ENCODE assay signal across 36 cellular contexts in the genomic region with DNA sequence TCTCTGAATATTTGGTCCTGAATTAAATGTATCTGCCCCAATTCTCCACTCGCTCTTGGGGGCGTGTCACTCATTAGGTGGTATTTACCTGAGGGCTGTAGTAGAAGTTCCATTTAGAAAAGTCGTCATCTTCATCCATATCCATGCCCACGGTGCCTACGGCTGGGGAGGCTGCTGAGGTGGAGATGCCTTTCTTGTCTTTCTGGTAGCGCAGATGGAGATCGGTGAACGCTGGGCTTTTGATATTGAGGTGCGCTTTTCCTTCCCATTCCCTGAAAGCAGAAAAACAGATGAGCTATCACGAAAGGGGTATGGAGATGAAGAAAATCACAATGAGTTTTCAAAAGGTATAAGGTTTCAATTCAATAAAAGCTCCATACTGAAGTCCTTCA. TPM values are rescaled to one million over a fixed set of nuclear protein-coding genes. Genes with fewer than 3 reads are reported as not detected.
"Had no signal": no experiment of that assay in that cellular context is flagged by ENCODE, and none has a peak within 500 bp of the region (broad histone marks: within the 10 kb centered on the region; RNA-seq: fewer than 3 reads in every experiment).

No MANE protein-coding gene starts in this region.

- DNase-seq: activated effector memory CD4-positive, alpha-beta T cell treated with anti-CD3 and anti-CD28 coated beads, Interleukin-2, amount 50 U/mL, for 16 hours; activated effector memory CD4-positive, alpha-beta T cell treated with Interleukin-2 at 50 U/mL for 16 hours; activated gamma-delta T cell; activated gamma-delta T cell treated with Interleukin-2 at 50 U/mL for 16 hours; activated naive CD4-positive, alpha-beta T cell; activated naive CD4-positive, alpha-beta T cell treated with anti-CD3 and anti-CD28 coated beads for 36 hours; activated naive CD4-positive, alpha-beta T cell treated with anti-CD3 and anti-CD28 coated beads, Interleukin-2, amount 10 ng/mL, durations not matched to agents 7 days and 5 days; activated naive CD4-positive, alpha-beta T cell treated with anti-CD3 and anti-CD28 coated beads, Interleukin-2, amount 50 U/mL, for 16 hours; activated naive CD4-positive, alpha-beta T cell treated with Interleukin-2 at 50 U/mL for 16 hours; activated naive CD8-positive, alpha-beta T cell treated with anti-CD3 and anti-CD28 coated beads for 36 hours; activated naive CD8-positive, alpha-beta T cell treated with anti-CD3 and anti-CD28 coated beads, Interleukin-2, amount 10 ng/mL, durations not matched to agents 7 days and 5 days; activated naive CD8-positive, alpha-beta T cell treated with anti-CD3 and anti-CD28 coated beads, Interleukin-2, amount 50 U/mL, for 24 hours; activated T-cell treated with anti-CD3 and anti-CD28 coated beads, Interleukin-2, amount 50 U/mL, for 1 hour; activated T-cell treated with anti-CD3 and anti-CD28 coated beads, Interleukin-2, amount 50 U/mL, for 24 hours; activated T-cell treated with anti-CD3 and anti-CD28 coated beads, Interleukin-2, amount 50 U/mL, for 4 hours; activated T-cell treated with anti-CD3 and anti-CD28 coated beads, Interleukin-2, amount 50 U/mL, for 48 hours; activated T-cell treated with anti-CD3 and anti-CD28 coated beads, Interleukin-2, amount 50 U/mL, for 72 hours; adrenal gland; amniotic stem cell; amygdala; anterior cingulate cortex; aorta; body of pancreas; brain microvascular endothelial cell; caudate nucleus; central memory CD4-positive, alpha-beta T cell; cerebellar nuclear complex had no signal

- H3K36me3 ChIP-seq: adrenal gland, brain microvascular endothelial cell, breast epithelium, cardiac muscle cell had no signal

- H3K4me3 ChIP-seq: adrenal gland, ascending aorta, body of pancreas, breast epithelium, cardiac muscle cell had no signal

- H3K27ac ChIP-seq: adrenal gland, ascending aorta, body of pancreas, brain microvascular endothelial cell, breast epithelium, cardiac muscle cell had no signal

- H3K9me3 ChIP-seq: adrenal gland, body of pancreas, breast epithelium had no signal

- ATAC-seq: activated naive CD4-positive, alpha-beta T cell treated with anti-CD3 and anti-CD28 coated beads, Interleukin-2, amount 50 U/mL, for 72 hours; activated naive CD8-positive, alpha-beta T cell treated with anti-CD3 and anti-CD28 coated beads, Interleukin-2, amount 50 U/mL, for 24 hours; activated T-cell treated with anti-CD3 and anti-CD28 coated beads, Interleukin-2, amount 50 U/mL, for 4 hours; activated T-cell treated with anti-CD3 and anti-CD28 coated beads, Interleukin-2, amount 50 U/mL, for 72 hours; activated T-helper 17 cell treated with anti-CD3 and anti-CD28 coated beads, Interleukin-2, amount 50 U/mL, for 72 hours; body of pancreas had no signal

- H3K4me1 ChIP-seq: adrenal gland, ascending aorta, body of pancreas, breast epithelium had no signal

- H3K27me3 ChIP-seq: ascending aorta, brain microvascular endothelial cell, cardiac muscle cell had no signal

- FAIRE-seq: astrocyte, bronchial epithelial cell had no signal

RNA-seq across cellular contexts. Expression of a gene that starts 39.7 kb away (rescaled TPM):
- total RNA-seq: activated naive CD4-positive, alpha-beta T cell treated with anti-CD3 and anti-CD28 coated beads for 36 hours; activated naive CD4-positive, alpha-beta T cell treated with anti-CD3 and anti-CD28 coated beads, Interleukin-2, amount 50 U/mL, for 72 hours; activated naive CD8-positive, alpha-beta T cell treated with anti-CD3 and anti-CD28 coated beads for 36 hours; activated naive CD8-positive, alpha-beta T cell treated with anti-CD3 and anti-CD28 coated beads, Interleukin-2, amount 10 ng/mL, durations not matched to agents 7 days and 5 days; activated T-cell treated with anti-CD3 and anti-CD28 coated beads, Interleukin-2, amount 50 U/mL, for 72 hours; activated T-helper 1 cell treated with anti-CD3 and anti-CD28 coated beads, Interleukin-12 subunit alpha, Interleukin-12 subunit beta, Interleukin-2, Interleukin-4 antibody, amounts not matched to agents 30 ng/mL and 10 ng/mL and 1 ng/mL, durations not matched to agents 14 hours and 24 hours and 36 hours; activated T-helper 17 cell treated with anti-CD3 and anti-CD28 coated beads, Interleukin-2, amount 50 U/mL, for 72 hours; activated T-helper 2 cell treated with anti-CD3 and anti-CD28 coated beads, Interferon-gamma antibody, Interleukin-2, Interleukin-4, amounts not matched to agents 10 μg/mL and 5 μg/mL and 100 μg/mL, durations not matched to agents 14 hours and 24 hours and 36 hours had no signal
